1 cellular context compared by ENCODE assay signal in genomic region chr18:59915606-59916005, GRCh38.
TF ChIP-seq lines count a peak whose summit lies in the region.

No MANE protein-coding gene starts in this region.

TF ChIP-seq in H1, 55 proteins besides CTCF, POLR2A, EP300 and RAD21:
- TF ChIP-seq, protein P1, sequence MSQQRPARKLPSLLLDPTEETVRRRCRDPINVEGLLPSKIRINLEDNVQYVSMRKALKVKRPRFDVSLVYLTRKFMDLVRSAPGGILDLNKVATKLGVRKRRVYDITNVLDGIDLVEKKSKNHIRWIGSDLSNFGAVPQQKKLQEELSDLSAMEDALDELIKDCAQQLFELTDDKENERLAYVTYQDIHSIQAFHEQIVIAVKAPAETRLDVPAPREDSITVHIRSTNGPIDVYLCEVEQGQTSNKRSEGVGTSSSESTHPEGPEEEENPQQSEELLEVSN (IDR thresholded peaks at IDR 0.05): no peak
